30 cellular contexts compared by ENCODE assay signal in the genomic region with DNA sequence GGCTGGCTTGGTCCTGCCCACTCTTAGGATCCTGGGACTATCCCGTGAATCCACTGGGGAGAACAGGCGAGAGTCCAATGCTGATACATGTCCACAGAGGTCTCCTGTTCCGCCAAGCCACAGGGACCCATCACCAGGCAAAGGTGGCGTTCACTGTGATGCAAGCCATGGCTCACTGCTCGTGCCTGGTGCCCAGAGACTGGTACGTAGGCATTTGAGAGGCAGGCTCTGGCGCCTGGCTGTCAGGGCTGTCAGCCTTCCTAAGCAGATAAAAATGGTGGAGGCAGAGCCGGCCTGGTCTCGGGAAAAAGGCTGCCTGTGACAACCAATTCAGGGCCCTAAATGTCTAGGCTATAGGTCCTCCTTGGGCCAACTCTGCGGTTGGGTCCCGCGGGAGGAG.
"Had no signal": no experiment of that assay in that cellular context is flagged by ENCODE, and none has a peak within 500 bp of the region (broad histone marks: within the 10 kb centered on the region; RNA-seq: fewer than 3 reads in every experiment).

No MANE protein-coding gene starts in this region.

- H3K9me3 ChIP-seq: neutrophil, ovary, testis, tibial artery, vagina had no signal

- H3K27ac ChIP-seq: neural progenitor cell, neutrophil, ovary, parathyroid adenoma, psoas muscle, right lobe of liver, sigmoid colon, suprapubic skin, testis, tibial artery, transverse colon, upper lobe of left lung, vagina had no signal

- FAIRE-seq: small intestine, urothelium cell line had no signal

- H3K27me3 Mint-ChIP-seq: naive thymus-derived CD4-positive, alpha-beta T cell; progenitor cell of endocrine pancreas; stimulated activated naive CD8-positive, alpha-beta T cell treated with anti-CD3 and anti-CD28 coated beads, Interleukin-15, amount 100 ng/mL, for 72 hours had no signal

- H3K36me3 Mint-ChIP-seq: neural progenitor cell; stimulated activated effector memory CD8-positive, alpha-beta T cell treated with anti-CD3 and anti-CD28 coated beads, Interleukin-12 subunit alpha, Interleukin-12 subunit beta, amount 100 ng/mL, for 72 hours had no signal

- H3K27ac Mint-ChIP-seq: naive thymus-derived CD4-positive, alpha-beta T cell; natural killer cell; nephron; neural progenitor cell; progenitor cell of endocrine pancreas; stimulated activated effector memory CD8-positive, alpha-beta T cell treated with anti-CD3 and anti-CD28 coated beads, Interleukin-12 subunit alpha, Interleukin-12 subunit beta, amount 100 ng/mL, for 72 hours; stimulated activated naive CD8-positive, alpha-beta T cell treated with anti-CD3 and anti-CD28 coated beads, Interleukin-15, amount 100 ng/mL, for 72 hours had no signal

- H3K9ac ChIP-seq: neural progenitor cell, parathyroid adenoma had no signal

- DNase-seq: naive thymus-derived CD4-positive, alpha-beta T cell; natural killer cell; nucleus accumbens; ovary; posterior cingulate gyrus; psoas muscle; right lobe of liver; sigmoid colon; small intestine; stimulated activated CD4-positive, alpha-beta T cell treated with anti-CD3 and anti-CD28 coated beads, Interleukin-15, amount 100 ng/mL, for 24 hours; stimulated activated CD4-positive, alpha-beta T cell treated with anti-CD3 and anti-CD28 coated beads, Interleukin-2, amount 100 ng/mL, for 24 hours; stimulated activated CD4-positive, alpha-beta T cell treated with anti-CD3 and anti-CD28 coated beads, Interleukin-2, amount 100 ng/mL, for 48 hours; stimulated activated CD4-positive, alpha-beta T cell treated with anti-CD3 and anti-CD28 coated beads, Interleukin-4, amount 100 ng/mL, for 24 hours; stimulated activated naive CD4-positive, alpha-beta T cell; stimulated activated naive CD8-positive, alpha-beta T cell treated with anti-CD3 and anti-CD28 coated beads, Interleukin-15, amount 100 ng/mL, for 72 hours; stimulated activated naive CD8-positive, alpha-beta T cell treated with anti-CD3 and anti-CD28 coated beads, Interleukin-15, Interleukin-2, amounts not matched to agents 100 U/mL and 50 U/mL, for 24 hours; substantia nigra; testis; tibial artery; transverse colon had no signal

- H3K79me2 ChIP-seq: parathyroid adenoma had no signal

- ATAC-seq: naive thymus-derived CD4-positive, alpha-beta T cell; natural killer cell; psoas muscle; stimulated activated effector memory CD8-positive, alpha-beta T cell treated with anti-CD3 and anti-CD28 coated beads, Interleukin-12 subunit alpha, Interleukin-12 subunit beta, amount 100 ng/mL, for 72 hours; stimulated activated naive CD8-positive, alpha-beta T cell treated with anti-CD3 and anti-CD28 coated beads, Interleukin-15, amount 100 ng/mL, for 72 hours; stimulated activated naive CD8-positive, alpha-beta T cell treated with anti-CD3 and anti-CD28 coated beads, Interleukin-15, Interleukin-2, amounts not matched to agents 100 U/mL and 50 U/mL, for 24 hours had no signal

- H3K4me1 Mint-ChIP-seq: naive thymus-derived CD4-positive, alpha-beta T cell; natural killer cell; nephron; neural progenitor cell; stimulated activated effector memory CD8-positive, alpha-beta T cell treated with anti-CD3 and anti-CD28 coated beads, Interleukin-12 subunit alpha, Interleukin-12 subunit beta, amount 100 ng/mL, for 72 hours; stimulated activated naive CD8-positive, alpha-beta T cell treated with anti-CD3 and anti-CD28 coated beads, Interleukin-15, amount 100 ng/mL, for 72 hours had no signal

- H3K4me3 ChIP-seq: neural progenitor cell, ovary, psoas muscle, right lobe of liver, sigmoid colon, suprapubic skin, testis, tibial artery, transverse colon, upper lobe of left lung, vagina had no signal

- H2AFZ ChIP-seq: neural progenitor cell, parathyroid adenoma had no signal

- H3K4me1 ChIP-seq: neural progenitor cell, parathyroid adenoma, psoas muscle, right lobe of liver, sigmoid colon, suprapubic skin, testis, tibial artery, transverse colon, upper lobe of left lung, vagina had no signal

- H3K4me3 Mint-ChIP-seq: naive thymus-derived CD4-positive, alpha-beta T cell; natural killer cell; nephron; neural progenitor cell; stimulated activated effector memory CD8-positive, alpha-beta T cell treated with anti-CD3 and anti-CD28 coated beads, Interleukin-12 subunit alpha, Interleukin-12 subunit beta, amount 100 ng/mL, for 72 hours; stimulated activated naive CD8-positive, alpha-beta T cell treated with anti-CD3 and anti-CD28 coated beads, Interleukin-15, amount 100 ng/mL, for 72 hours had no signal

- H3K4me2 ChIP-seq: neural progenitor cell had no signal

- H3K36me3 ChIP-seq: neural progenitor cell, neutrophil, ovary, right lobe of liver, sigmoid colon, suprapubic skin, tibial artery, transverse colon, upper lobe of left lung, vagina had no signal

- H3K27me3 ChIP-seq: neural progenitor cell, neutrophil, ovary, right lobe of liver, sigmoid colon, suprapubic skin, testis, tibial artery, transverse colon, upper lobe of left lung, vagina had no signal
